In genomic region chr2:16030206-16031054, GRCh38 we compare ENCODE assay signal across 31 cellular contexts.
DNase-seq lines count a peak whose midpoint lies in the region; ATAC-seq, FAIRE-seq and TF ChIP-seq lines count a peak whose summit lies in the region.
"Had no signal": no experiment of that assay in that cellular context is flagged by ENCODE, and none has a peak within 500 bp of the region (broad histone marks: within the 10 kb centered on the region; RNA-seq: fewer than 3 reads in every experiment).

No MANE protein-coding gene starts in this region.

- no peak for TF ChIP-seq EP300 in HepG2 (IDR thresholded peaks at IDR 0.05; ENCODE audit: low read depth in 2 of 2, low read length in 2 of 2)
- no peak for TF ChIP-seq EP300 in HepG2 (CRISPR knock-in tag; IDR thresholded peaks at IDR 0.05; ENCODE audit: borderline replicate concordance)

- ATAC-seq in HepG2, result peak; percentile 26
- no peak for ATAC-seq in GM19328 (IDR thresholded peaks at IDR 0.05; ENCODE audit: unreplicated experiment)
- ATAC-seq in GM21825 (IDR thresholded peaks at IDR 0.05; ENCODE audit: unreplicated experiment), result no peak
- no peak for ATAC-seq in GM19467 (IDR thresholded peaks at IDR 0.05; ENCODE audit: unreplicated experiment)
- ATAC-seq: A549; CD8-positive, alpha-beta T cell; psoas muscle; stimulated activated effector memory CD8-positive, alpha-beta T cell treated with anti-CD3 and anti-CD28 coated beads, Interleukin-12 subunit alpha, Interleukin-12 subunit beta, amount 100 ng/mL, for 72 hours had no signal

- no peak for TF ChIP-seq POLR2A in HepG2 (IDR thresholded peaks at IDR 0.05; ENCODE audit: insufficient read depth in 1 of 2, low read depth in 2 of 2, low read length in 2 of 2)

- H3K27ac ChIP-seq in caudate nucleus (ENCODE audit: low read depth, low read length) (peak overlapping the region; percentile 44), HepG2 (ENCODE audit: extremely low read length, insufficient read depth, low read length) (no peak overlapping the region)
- H3K27ac ChIP-seq: A549, epithelial cell of prostate, left lung, Peyer's patch, psoas muscle, testis, vagina had no signal

- H3K4me2 ChIP-seq in HepG2 (ENCODE audit: low read depth, low read length), result peak overlapping the region; percentile 62; the same call in 1 of the 2 replicates
- H3K4me2 ChIP-seq: A549 had no signal

- no peaks in the 10 kb centered on the region for H3K9me3 ChIP-seq in HepG2 (ENCODE audit: low read length)
- H3K9me3 ChIP-seq: A549, left lung, Peyer's patch, psoas muscle, testis, vagina had no signal

- no TSS peak for BruUV-seq in HepG2 (replicated peaks; lab: Mats Ljungman, UMichigan)

- peaks cover 2 to 22% of the 10 kb centered on the region in 2 experiments; a peak in 3 of 5 replicates for H3K27me3 ChIP-seq in HepG2 (ENCODE audit: control insufficient read depth in 1 of 2, insufficient read depth in 2 of 2, low read length in 2 of 2)
- H3K27me3 ChIP-seq: left lung, Peyer's patch, testis, vagina had no signal

- H3K9ac ChIP-seq in HepG2 (ENCODE audit: insufficient read depth, low read depth, low read length), result no peak overlapping the region

- peak overlapping the region in 1 of 3 experiments; percentile 39; a peak in 1 of 6 replicates for H3K4me3 ChIP-seq in HepG2 (replicated peaks in 1 of 3; ENCODE audit: insufficient read depth in 1 of 3, low read depth in 2 of 3, low read length in 3 of 3)
- H3K4me3 ChIP-seq: A549, left lung, Peyer's patch, psoas muscle, testis, vagina had no signal

- no peaks in the 10 kb centered on the region for H3K79me2 ChIP-seq in HepG2 (ENCODE audit: insufficient read depth, low read length)

- no peak for FAIRE-seq in HepG2 (lab: Jason Lieb, UNC)
- no peak for FAIRE-seq in urothelium cell line (lab: Jason Lieb, UNC)
- FAIRE-seq: A549, GM18507 had no signal

- WGBS in HepG2 (ENCODE audit: low lambda C conversion rate), result 59% methylated on average over 23 of the region's 24 CpGs

- H3K36me3 ChIP-seq in HepG2 (replicated peaks in 1 of 2; ENCODE audit: control insufficient read depth in 1 of 2, insufficient read depth in 2 of 2, low read length in 2 of 2), result no peaks in the 10 kb centered on the region
- H3K36me3 ChIP-seq: left lung, Peyer's patch, vagina had no signal

- TF ChIP-seq RAD21 in HepG2 (CRISPR knock-in tag; IDR thresholded peaks at IDR 0.05), result no peak

- POLR2A ChIA-PET in HepG2 (lab: Yijun Ruan, JAX), result interaction anchor here (1.2 kb wide), 1 partner anchor 39 kb away, joined by 5 read pairs; no protein-coding TSS in a partner anchor

- in situ Hi-C loops in HepG2 (cut with HindIII; ENCODE audit: extremely low pct_ligation_motif_present, low pct_unique_long_range_greater_than_20kb), result no loop called here

- no peak for TF ChIP-seq CTCF in HepG2 (CRISPR knock-in tag; IDR thresholded peaks at IDR 0.05)

- peaks cover 20% of the 10 kb centered on the region for H3K4me1 ChIP-seq in HepG2 (ENCODE audit: insufficient read depth, low read length)
- H3K4me1 ChIP-seq: A549, Peyer's patch, psoas muscle, testis, vagina had no signal

- intact Hi-C loops in HepG2 (cut with micrococcal nuclease; ENCODE audit: unreplicated experiment), result loop anchor here (10.0 kb wide), 1 partner anchor 184 kb away; no protein-coding TSS in a partner anchor

- DNase-seq in C1 segment of cervical spinal cord (lab: John Stamatoyannopoulos, UW) (peak in 10 of 14 donors; percentile 23 to 44 (median 30)), caudate nucleus (lab: John Stamatoyannopoulos, UW) (peak in 23 of 61 donors; percentile 11 to 58 (median 27)), HepG2 (ENCODE audit: low spot score) (no peak), pons (ENCODE audit: low spot score) (peak; percentile 76), urothelium cell line (ENCODE audit: low spot score) (no peak)
- DNase-seq: activated CD4-positive, alpha-beta memory T cell treated with anti-CD3 and anti-CD28 coated beads, Interleukin-2, amount 10 ng/mL, durations not matched to agents 7 days and 5 days; activated CD4-positive, alpha-beta T cell treated with anti-CD3 and anti-CD28 coated beads for 1 hour; activated CD8-positive, alpha-beta memory T cell treated with anti-CD3 and anti-CD28 coated beads, Interleukin-2, amount 50 U/mL, for 4 hours; activated naive CD4-positive, alpha-beta T cell treated with anti-CD3 and anti-CD28 coated beads for 36 hours; CD8-positive, alpha-beta T cell; effector CD8-positive, alpha-beta T cell; HCEC 1CT; immature natural killer cell; Kasumi-1; left lung; mesendoderm; NCI-H1436 treated with DMSO at 0.1 percent for 48 hours; NCI-H2081 treated with DMSO at 0.1 percent for 48 hours; NCI-H69; Peyer's patch; psoas muscle; SHP77; testis had no signal

- no peak overlapping the region for H2AFZ ChIP-seq in HepG2 (ENCODE audit: low read length)

- CTCF ChIA-PET in HepG2 (lab: Yijun Ruan, JAX; ENCODE audit: low intra/inter-chr PET ratio, low total read pairs), result no interaction called here

- H4K20me1 ChIP-seq in HepG2 (ENCODE audit: insufficient read depth, low read length), result no peaks in the 10 kb centered on the region

TF ChIP-seq in HepG2, 621 proteins besides CTCF, POLR2A, EP300 and RAD21:
- TF ChIP-seq MLXIP (CRISPR knock-in tag; IDR thresholded peaks at IDR 0.05; ENCODE audit: borderline replicate concordance) (no peak), ZNF841 (CRISPR knock-in tag; IDR thresholded peaks at IDR 0.05; ENCODE audit: borderline replicate concordance) (no peak), NFIC (IDR thresholded peaks at IDR 0.05; ENCODE audit: low read length) (no peak), ZBTB8A (CRISPR knock-in tag; IDR thresholded peaks at IDR 0.05; ENCODE audit: borderline replicate concordance, low read depth) (no peak), CREB1 (IDR thresholded peaks at IDR 0.05) (no peak), CREB1 (CRISPR knock-in tag; IDR thresholded peaks at IDR 0.05) (no peak), ZNF205 (CRISPR knock-in tag; IDR thresholded peaks at IDR 0.05) (no peak), ZBTB14 (CRISPR knock-in tag; IDR thresholded peaks at IDR 0.05) (no peak)

Comparison
In these comparisons a context has a peak if more than half of its experiments do, and no peak if none do; other contexts are left out.
1. DNase-seq: peak in C1 segment of cervical spinal cord (10 of 14) and pons (single experiment); none in HepG2 (single experiment) and urothelium cell line (single experiment).